Comparison of ENCODE assay signal across 8 cellular contexts in genomic region chr17:39197380-39198185, GRCh38. TPM values are rescaled to one million over a fixed set of nuclear protein-coding genes. Genes with fewer than 3 reads are reported as not detected.
DNase-seq lines count a peak whose midpoint lies in the region; ATAC-seq and TF ChIP-seq lines count a peak whose summit lies in the region.

Gene CACNB1 (minus strand): TSS chr17:39197669. CDS start chr17:39197495, 174 bp downstream.

- peaks cover 27% of the 10 kb centered on the region for H3K36me3 Mint-ChIP-seq in activated CD4-positive, alpha-beta T cell treated with anti-CD3 and anti-CD28 coated beads, Interleukin-2, amount 10 ng/mL, durations not matched to agents 7 days and 5 days (ENCODE audit: low read depth)

- TF ChIP-seq CTCF in AG09309 (IDR thresholded peaks at IDR 0.05; ENCODE audit: control insufficient read depth, insufficient read depth, low read depth, low read length, missing control alignments) (no peak), coronary artery (IDR thresholded peaks at IDR 0.05) (no peak), left lung (IDR thresholded peaks at IDR 0.05) (no peak)

- no peaks in the 10 kb centered on the region for H3K27me3 Mint-ChIP-seq in activated CD4-positive, alpha-beta T cell treated with anti-CD3 and anti-CD28 coated beads, Interleukin-2, amount 10 ng/mL, durations not matched to agents 7 days and 5 days

- DNase-seq in AG09309 (ENCODE audit: low read depth), result no peak
- DNase-seq in NCI-H510A (lab: John Stamatoyannopoulos, UW), result peak; percentile 83
- DNase-seq in activated CD4-positive, alpha-beta T cell treated with anti-CD3 and anti-CD28 coated beads, Interleukin-2, amount 10 ng/mL, durations not matched to agents 7 days and 5 days, result peak; percentile 74
- no peak for DNase-seq in coronary artery (ENCODE audit: low spot score)
- DNase-seq in left lung, result peak; percentile 83 to 93
- DNase-seq in stimulated activated CD4-positive, alpha-beta T cell treated with anti-CD3 and anti-CD28 coated beads, Interleukin-1b, Interleukin-23, amount 100 ng/mL, for 48 hours, result peak; percentile 67

- POLR2A ChIA-PET in activated CD4-positive, alpha-beta T cell treated with anti-CD3 and anti-CD28 coated beads, Interleukin-2, amount 10 ng/mL, durations not matched to agents 7 days and 5 days (lab: Charles Lee), result no interaction called here

- H3K27ac Mint-ChIP-seq in activated CD4-positive, alpha-beta T cell treated with anti-CD3 and anti-CD28 coated beads, Interleukin-2, amount 10 ng/mL, durations not matched to agents 7 days and 5 days, result peak within 1 kb of the TSS; percentile 99

- CTCF ChIA-PET in activated CD4-positive, alpha-beta T cell treated with anti-CD3 and anti-CD28 coated beads, Interleukin-2, amount 10 ng/mL, durations not matched to agents 7 days and 5 days (lab: Charles Lee), result interaction anchor here (0.6 to 1.0 kb wide), 4 partner anchors 38 to 403 kb away, joined by 3 to 4 read pairs (median 3); no protein-coding TSS in a partner anchor

- ATAC-seq in GM21619 (IDR thresholded peaks at IDR 0.05; ENCODE audit: unreplicated experiment) (peak; percentile 31), left lung (peak; percentile 72), HG03521 (IDR thresholded peaks at IDR 0.05; ENCODE audit: unreplicated experiment) (no peak)

- H3K9me3 ChIP-seq in left lung, result no peaks in the 10 kb centered on the region

- H3K27ac ChIP-seq in coronary artery (peak within 1 kb of the TSS; percentile 92 to 99), left lung (peak within 1 kb of the TSS; percentile 77 to 97)

- H3K9me3 Mint-ChIP-seq in activated CD4-positive, alpha-beta T cell treated with anti-CD3 and anti-CD28 coated beads, Interleukin-2, amount 10 ng/mL, durations not matched to agents 7 days and 5 days, result no peaks in the 10 kb centered on the region

- intact Hi-C loops in left lung (cut with DNase I), result no loop called here

- peak within 1 kb of the TSS; percentile 94 for H3K4me3 ChIP-seq in AG09309 (ENCODE audit: control insufficient read depth, low read depth, low read length)
- peak within 1 kb of the TSS; percentile 97 for H3K4me3 ChIP-seq in coronary artery
- H3K4me3 ChIP-seq in left lung, result peak within 1 kb of the TSS; percentile 58 to 75

- peaks cover 28 to 73% of the 10 kb centered on the region in 2 donors for H3K4me1 ChIP-seq in left lung

- peaks cover 0 to 23% of the 10 kb centered on the region in 2 donors for H3K27me3 ChIP-seq in left lung

- H3K36me3 ChIP-seq in left lung, result peaks cover 0 to 30% of the 10 kb centered on the region in 2 donors

- H3K4me3 Mint-ChIP-seq in activated CD4-positive, alpha-beta T cell treated with anti-CD3 and anti-CD28 coated beads, Interleukin-2, amount 10 ng/mL, durations not matched to agents 7 days and 5 days, result peak within 1 kb of the TSS; percentile 79

- H3K4me1 Mint-ChIP-seq in activated CD4-positive, alpha-beta T cell treated with anti-CD3 and anti-CD28 coated beads, Interleukin-2, amount 10 ng/mL, durations not matched to agents 7 days and 5 days, result peaks cover 68% of the 10 kb centered on the region

RNA-seq across cellular contexts. Expression of gene CACNB1, which starts in this region (rescaled TPM):
- 10 to 100 TPM; 14.8 to 18.3 TPM for total RNA-seq in activated CD4-positive, alpha-beta T cell treated with anti-CD3 and anti-CD28 coated beads, Interleukin-2, amount 10 ng/mL, durations not matched to agents 7 days and 5 days
- total RNA-seq in left lung, result 10 to 100 TPM; 23.8 to 31.4 TPM

Comparison
In these comparisons a context has a peak if more than half of its experiments do, and no peak if none do; other contexts are left out.
1. DNase-seq: peak in NCI-H510A (single experiment), activated CD4-positive, alpha-beta T cell treated with anti-CD3 and anti-CD28 coated beads, Interleukin-2, amount 10 ng/mL, durations not matched to agents 7 days and 5 days (single experiment), left lung (2 of 2) and stimulated activated CD4-positive, alpha-beta T cell treated with anti-CD3 and anti-CD28 coated beads, Interleukin-1b, Interleukin-23, amount 100 ng/mL, for 48 hours (single experiment); none in AG09309 (single experiment) and coronary artery (single experiment).
2. Peak in every context shown above with its lines, with median percentiles within 50 percentile points of each other: H3K4me3 ChIP-seq.